ENCODE assay signal across 1 cellular context in genomic region chr3:156072950-156073657, GRCh38. TPM values are rescaled to one million over a fixed set of nuclear protein-coding genes. Genes with fewer than 3 reads are reported as not detected.
"Had no signal": no experiment of that assay in that cellular context is flagged by ENCODE, and none has a peak within 500 bp of the region (broad histone marks: within the 10 kb centered on the region; RNA-seq: fewer than 3 reads in every experiment).

No MANE protein-coding gene starts in this region.

RNA-seq across cellular contexts. Expression of gene KCNAB1, which starts 47.3 kb away (rescaled TPM):
- total RNA-seq: NCI-H460 had no signal
